Comparison of ENCODE assay signal across 8 cellular contexts in genomic region chr16:11586375-11586855, GRCh38. TPM values are rescaled to one million over a fixed set of nuclear protein-coding genes. Genes with fewer than 3 reads are reported as not detected.
A peak's percentile ranks its signal among the peaks of the same experiment; 100 is the strongest.
DNase-seq lines count a peak whose midpoint lies in the region; ATAC-seq, FAIRE-seq and TF ChIP-seq lines count a peak whose summit lies in the region.

No MANE protein-coding gene starts in this region.

- BruUV-seq in PC-9 (replicated peaks; lab: Mats Ljungman, UMichigan) (no TSS peak), endothelial cell of umbilical vein (replicated peaks; lab: Mats Ljungman, UMichigan) (no TSS peak)

- no peaks in the 10 kb centered on the region for H3K27me3 ChIP-seq in CD4-positive, CD25-positive, alpha-beta regulatory T cell (ENCODE audit: control insufficient read depth, insufficient read depth, low read length)
- no peaks in the 10 kb centered on the region for H3K27me3 ChIP-seq in PC-9 (ENCODE audit: insufficient read depth, low read depth)
- peaks cover 5 to 13% of the 10 kb centered on the region in 2 experiments for H3K27me3 ChIP-seq in endothelial cell of umbilical vein (ENCODE audit: control insufficient read depth in 2 of 2, insufficient read depth in 2 of 2, low read length in 2 of 2)
- peaks cover 61% of the 10 kb centered on the region for H3K27me3 ChIP-seq in neural cell (ENCODE audit: insufficient read depth, low read depth, low read length)

- H3K4me2 ChIP-seq in PC-9 (peak overlapping the region; percentile 97), endothelial cell of umbilical vein (ENCODE audit: insufficient read depth, low read length) (peak overlapping the region; percentile 83), neural cell (ENCODE audit: low read length) (no peak overlapping the region)

- H3K9ac ChIP-seq in endothelial cell of umbilical vein (replicated peaks; ENCODE audit: extremely low read depth, insufficient read depth, low read length): peak overlapping the region; percentile 63
- H3K9ac ChIP-seq in neural cell (ENCODE audit: low read length): peak overlapping the region; percentile 16

- POLR2A ChIA-PET in PC-9 (lab: Charles Lee; ENCODE audit: unreplicated experiment) (interaction anchor here (0.6 to 1.6 kb wide), 10 partner anchors 11 to 594 kb away, joined by 3 to 42 read pairs (median 6); no protein-coding TSS in a partner anchor), endothelial cell of umbilical vein (lab: Charles Lee) (no interaction called here)

- H3K9me3 Mint-ChIP-seq in CD4-positive, CD25-positive, alpha-beta regulatory T cell: no peaks in the 10 kb centered on the region

- TF ChIP-seq RAD21 in neural cell (conservative IDR thresholded peaks at IDR 0.05): no peak

- peaks cover 57% of the 10 kb centered on the region for H3K79me2 ChIP-seq in PC-9 (ENCODE audit: low read depth)
- H3K79me2 ChIP-seq in endothelial cell of umbilical vein (ENCODE audit: control insufficient read depth, insufficient read depth, low read length): no peaks in the 10 kb centered on the region
- H3K79me2 ChIP-seq in neural cell (replicated peaks; ENCODE audit: insufficient read depth, low read length): no peaks in the 10 kb centered on the region

- no peak for FAIRE-seq in endothelial cell of umbilical vein (lab: Jason Lieb, UNC)

- H3K9me2 ChIP-seq in PC-9 (ENCODE audit: insufficient read depth) (no peaks in the 10 kb centered on the region), neural cell (ENCODE audit: insufficient read depth, low read length) (no peaks in the 10 kb centered on the region)

- H3F3A ChIP-seq in PC-9 (ENCODE audit: insufficient read depth, low read depth) (peaks cover 37% of the 10 kb centered on the region; the same call in 1 of the 2 replicates), neural cell (ENCODE audit: insufficient read depth, low read length, poor library complexity, severe bottlenecking) (no peaks in the 10 kb centered on the region)

- TF ChIP-seq EP300 in neural cell (conservative IDR thresholded peaks at IDR 0.05; ENCODE audit: poor library complexity, severe bottlenecking): no peak

- CTCF ChIA-PET in PC-9 (lab: Charles Lee): interaction anchor here (0.5 to 1.2 kb wide), 3 partner anchors 10 to 532 kb away, joined by 6 to 11 read pairs (median 7); no protein-coding TSS in a partner anchor
- CTCF ChIA-PET in endothelial cell of umbilical vein (lab: Charles Lee): interaction anchor here (1.1 to 2.1 kb wide), 3 partner anchors 43 to 190 kb away, joined by 3 to 7 read pairs (median 4); no protein-coding TSS in a partner anchor

- H3K4me3 Mint-ChIP-seq in CD4-positive, CD25-positive, alpha-beta regulatory T cell: peak overlapping the region; percentile 94 to 99 (median 96)

- TF ChIP-seq CTCF in PC-9 (conservative IDR thresholded peaks at IDR 0.05) (no peak), endothelial cell of umbilical vein (IDR thresholded peaks at IDR 0.05; ENCODE audit: extremely low read depth in 1 of 2, insufficient read depth in 1 of 2, low read depth in 1 of 2, low read length in 2 of 2) (no peak), neural cell (IDR thresholded peaks at IDR 0.05; ENCODE audit: poor library complexity, severe bottlenecking) (no peak)

- no peaks in the 10 kb centered on the region for H3K36me3 Mint-ChIP-seq in CD4-positive, CD25-positive, alpha-beta regulatory T cell

- no peaks in the 10 kb centered on the region for H3K27me3 Mint-ChIP-seq in CD4-positive, CD25-positive, alpha-beta regulatory T cell

- no peaks in the 10 kb centered on the region for H3K9me1 ChIP-seq in endothelial cell of umbilical vein (replicated peaks; ENCODE audit: control insufficient read depth, extremely low read depth, insufficient read depth, low read length)

- H3K36me3 ChIP-seq in CD4-positive, CD25-positive, alpha-beta regulatory T cell (ENCODE audit: control insufficient read depth, insufficient read depth, low read length): no peaks in the 10 kb centered on the region
- H3K36me3 ChIP-seq in PC-9 (ENCODE audit: low read depth) (peaks cover 11% of the 10 kb centered on the region; the same call in 1 of the 2 replicates), endothelial cell of umbilical vein (ENCODE audit: control insufficient read depth in 2 of 2, extremely low read depth in 1 of 2, insufficient read depth in 2 of 2, low read length in 2 of 2) (no peaks in the 10 kb centered on the region), neural cell (ENCODE audit: insufficient read depth, low read length) (no peaks in the 10 kb centered on the region)

- TF ChIP-seq POLR2A in endothelial cell of umbilical vein (IDR thresholded peaks at IDR 0.05; ENCODE audit: low read depth, low read length): no peak

- peaks cover 27 to 47% (median 33%) of the 10 kb centered on the region in 4 donors for H3K4me1 Mint-ChIP-seq in CD4-positive, CD25-positive, alpha-beta regulatory T cell

- dilution Hi-C loops in endothelial cell of umbilical vein (cut with MboI; ENCODE audit: extremely low pct_ligation_motif_present, low sequenced_read_pairs): no loop called here

- peak overlapping the region; percentile 94 to 97 (median 97) for H3K27ac Mint-ChIP-seq in CD4-positive, CD25-positive, alpha-beta regulatory T cell

- DNase-seq in CD4-positive, CD25-positive, alpha-beta regulatory T cell: no peak
- DNase-seq in PC-9 (no peak), endothelial cell of umbilical vein (ENCODE audit: low read depth, low spot score) (no peak), occipital lobe (lab: John Stamatoyannopoulos, UW) (no peak), NCI-H2227 (lab: John Stamatoyannopoulos, UW; ENCODE audit: unreplicated experiment) (no peak), COLO829 (ENCODE audit: low spot score) (no peak)

- peak overlapping the region; percentile 76 for H3K27ac ChIP-seq in CD4-positive, CD25-positive, alpha-beta regulatory T cell (ENCODE audit: insufficient read depth, low read length, poor library complexity, severe bottlenecking)
- H3K27ac ChIP-seq in PC-9: peak overlapping the region; percentile 54
- no peak overlapping the region for H3K27ac ChIP-seq in endothelial cell of umbilical vein (ENCODE audit: insufficient read depth, low read depth, low read length)
- H3K27ac ChIP-seq in neural cell (ENCODE audit: low read length): no peak overlapping the region

- peaks cover 23% of the 10 kb centered on the region for H4K20me1 ChIP-seq in PC-9 (ENCODE audit: insufficient read depth)
- no peaks in the 10 kb centered on the region for H4K20me1 ChIP-seq in endothelial cell of umbilical vein (replicated peaks; ENCODE audit: control insufficient read depth, extremely low read depth, insufficient read depth, low read length)
- H4K20me1 ChIP-seq in neural cell (ENCODE audit: insufficient read depth): no peaks in the 10 kb centered on the region

- ATAC-seq in CD4-positive, CD25-positive, alpha-beta regulatory T cell (ENCODE audit: low read depth in 2 of 2): peak in 1 of 2 donors; percentile 4
- peak; percentile 16 for ATAC-seq in GM21619 (IDR thresholded peaks at IDR 0.05; ENCODE audit: unreplicated experiment)

- H3K9me3 ChIP-seq in CD4-positive, CD25-positive, alpha-beta regulatory T cell (ENCODE audit: control insufficient read depth in 2 of 2, low read length in 2 of 2): no peaks in the 10 kb centered on the region
- H3K9me3 ChIP-seq in PC-9 (ENCODE audit: insufficient read depth, low read depth) (no peaks in the 10 kb centered on the region), endothelial cell of umbilical vein (replicated peaks; ENCODE audit: control insufficient read depth, insufficient read depth, low read length) (no peaks in the 10 kb centered on the region), neural cell (ENCODE audit: low read length) (no peaks in the 10 kb centered on the region)

- H2AFZ ChIP-seq in PC-9 (peak overlapping the region; percentile 34; the same call in 1 of the 2 replicates), endothelial cell of umbilical vein (ENCODE audit: low read depth, low read length) (peak overlapping the region; percentile 14), neural cell (ENCODE audit: low read depth, low read length) (no peak overlapping the region)

- H3K4me1 ChIP-seq in CD4-positive, CD25-positive, alpha-beta regulatory T cell (ENCODE audit: control insufficient read depth, insufficient read depth, low read length, poor library complexity, severe bottlenecking): peaks cover 49% of the 10 kb centered on the region
- H3K4me1 ChIP-seq in PC-9 (replicated peaks; ENCODE audit: insufficient read depth) (peaks cover 40% of the 10 kb centered on the region), endothelial cell of umbilical vein (ENCODE audit: control insufficient read depth, extremely low read depth, insufficient read depth, low read length) (peaks cover 5% of the 10 kb centered on the region)

- peak overlapping the region; percentile 96 for H3K4me3 ChIP-seq in CD4-positive, CD25-positive, alpha-beta regulatory T cell (ENCODE audit: low read depth, low read length)
- H3K4me3 ChIP-seq in PC-9 (peak overlapping the region; percentile 89), endothelial cell of umbilical vein (replicated peaks in 1 of 3; ENCODE audit: insufficient read depth in 1 of 3, low read depth in 1 of 3, low read length in 3 of 3) (peak overlapping the region; percentile 50 to 74 (median 60)), neural cell (ENCODE audit: low read length) (peak overlapping the region; percentile 36)

- intact Hi-C loops in PC-9 (cut with micrococcal nuclease; ENCODE audit: unreplicated experiment): loop anchor here (5.0 kb wide), 1 partner anchor 89 kb away; no protein-coding TSS in a partner anchor
- intact Hi-C loops in endothelial cell of umbilical vein (cut with micrococcal nuclease): loop anchor here (5.0 kb wide), 1 partner anchor 89 kb away; no protein-coding TSS in a partner anchor

TF ChIP-seq in endothelial cell of umbilical vein, 7 proteins besides CTCF, POLR2A, EP300 and RAD21 (continues in another document):
- TF ChIP-seq JUN (IDR thresholded peaks at IDR 0.05; ENCODE audit: borderline replicate concordance, insufficient read depth, insufficient read length, low read depth): no peak

TF ChIP-seq in neural cell, 6 proteins besides CTCF, POLR2A, EP300 and RAD21 (continues in another document):
- no peak for TF ChIP-seq MXI1 (conservative IDR thresholded peaks at IDR 0.05; ENCODE audit: poor library complexity, severe bottlenecking)
- TF ChIP-seq POLR2AphosphoS5 (IDR thresholded peaks at IDR 0.05): no peak

RNA-seq across cellular contexts. Expression of gene LITAF, which starts 0.3 kb away (rescaled TPM):
- total RNA-seq in CD4-positive, CD25-positive, alpha-beta regulatory T cell: 281 TPM
- polyA plus RNA-seq in CD4-positive, CD25-positive, alpha-beta regulatory T cell: 100 to 1,000 TPM; 628 to 696 (median 645) TPM
- total RNA-seq in PC-9 (2021) (232 and 244 TPM in 2 replicates), endothelial cell of umbilical vein (15.2 and 17.4 TPM in 2 replicates), occipital lobe (13.7 TPM)
- polyA plus RNA-seq in endothelial cell of umbilical vein (27.2 and 36.1 TPM in 2 replicates), neural cell (0.31 and 1.0 TPM in 2 replicates)
- 11.7 and 13.9 TPM in 2 replicates for polyA plus RNA-seq in endothelial cell of umbilical vein (2011; cell fraction: cytosol; rRNA removed)
- 4.3 and 4.5 TPM in 2 replicates for polyA plus RNA-seq in endothelial cell of umbilical vein (2011; cell fraction: nucleus; rRNA removed)
- polyA plus RNA-seq in endothelial cell of umbilical vein (2012): 8.4 and 14.8 TPM in 2 replicates
- polyA minus RNA-seq in endothelial cell of umbilical vein (21.5 and 26.2 TPM in 2 replicates), neural cell (not detected in 2 replicates)
- polyA minus RNA-seq in endothelial cell of umbilical vein (2011; cell fraction: cytosol; rRNA and poly(A)+ RNA removed): 72.3 TPM
- 1.9 and 3.8 TPM in 2 replicates for polyA minus RNA-seq in endothelial cell of umbilical vein (2011; cell fraction: nucleus; rRNA and poly(A)+ RNA removed)

Comparison
In these comparisons a context has a peak if more than half of its experiments do, and no peak if none do; other contexts are left out.
1. H3K27ac ChIP-seq: peak in CD4-positive, CD25-positive, alpha-beta regulatory T cell (single experiment) and PC-9 (single experiment); none in endothelial cell of umbilical vein (single experiment) and neural cell (single experiment).
2. H3K4me3 ChIP-seq: peak in every context shown above with its lines; median percentile 96 in CD4-positive, CD25-positive, alpha-beta regulatory T cell; 89 in PC-9; 60 in endothelial cell of umbilical vein; 36 in neural cell.
3. RNA of gene LITAF, which starts 0.3 kb away (total RNA-seq): 281 TPM in CD4-positive, CD25-positive, alpha-beta regulatory T cell (single experiment) and 232 to 244 TPM in PC-9; 15.2 to 17.4 TPM in endothelial cell of umbilical vein and 13.7 TPM in occipital lobe (single experiment); every median in the first group is over 10 times any median in the second.